In genomic region chrX:17812763-17813162, GRCh38 we compare ENCODE assay signal across 8 cellular contexts. TPM values are rescaled to one million over a fixed set of nuclear protein-coding genes. Genes with fewer than 3 reads are reported as not detected.
A peak's percentile ranks its signal among the peaks of the same experiment; 100 is the strongest.
DNase-seq lines count a peak whose midpoint lies in the region; ATAC-seq and TF ChIP-seq lines count a peak whose summit lies in the region.

No MANE protein-coding gene starts in this region.

- intact Hi-C loops in CD4-positive, alpha-beta T cell (cut with DNase I, micrococcal nuclease), result loop anchor here in 1 of 2 experiments (5.0 kb wide), 1 partner anchor 400 kb away; no protein-coding TSS in a partner anchor

- no peak overlapping the region for H3K27ac Mint-ChIP-seq in CD4-positive, alpha-beta T cell

- H3K36me3 Mint-ChIP-seq in CD4-positive, alpha-beta T cell (ENCODE audit: low read depth), result no peaks in the 10 kb centered on the region

- H3K27me3 Mint-ChIP-seq in CD4-positive, alpha-beta T cell, result no peaks in the 10 kb centered on the region

- H3K4me3 Mint-ChIP-seq in CD4-positive, alpha-beta T cell, result no peak overlapping the region

- no peak for ATAC-seq in GM19463 (IDR thresholded peaks at IDR 0.05; ENCODE audit: unreplicated experiment)
- ATAC-seq in CD4-positive, alpha-beta T cell (ENCODE audit: poor library complexity), result no peak

- TF ChIP-seq CTCF in GM12864 (IDR thresholded peaks at IDR 0.05; ENCODE audit: low read depth, low read length, missing control alignments) (peak; percentile 69), epithelial cell of proximal tubule (conservative IDR thresholded peaks at IDR 0.05; ENCODE audit: low read depth, low read length) (peak; percentile 84)
- no peak for TF ChIP-seq CTCF in CD4-positive, alpha-beta T cell (IDR thresholded peaks at IDR 0.05)

- no peaks in the 10 kb centered on the region for H3K4me1 Mint-ChIP-seq in CD4-positive, alpha-beta T cell (ENCODE audit: low read depth)

- no peaks in the 10 kb centered on the region for H3K27me3 ChIP-seq in CD4-positive, alpha-beta T cell (ENCODE audit: control insufficient read depth, insufficient read depth, low read length)

- H3K27ac ChIP-seq in CD4-positive, alpha-beta T cell (ENCODE audit: low read depth, low read length), result no peak overlapping the region

- DNase-seq in GM12864 (ENCODE audit: low read depth), result no peak
- DNase-seq in NCI-H2107 treated with DMSO at 0.1 percent for 48 hours (lab: John Stamatoyannopoulos, UW; ENCODE audit: unreplicated experiment), result peak; percentile 24
- no peak for DNase-seq in epithelial cell of proximal tubule (ENCODE audit: low read depth)
- DNase-seq in renal cortical epithelial cell (ENCODE audit: low read depth), result peak; percentile 4
- no peak for DNase-seq in stimulated activated CD8-positive, alpha-beta memory T cell treated with anti-CD3 and anti-CD28 coated beads, Interleukin-4, amount 100 ng/mL, for 48 hours
- no peak for DNase-seq in NCI-H1436 treated with DMSO at 0.1 percent for 48 hours (lab: John Stamatoyannopoulos, UW)
- DNase-seq in CD4-positive, alpha-beta T cell, result no peak

- POLR2A ChIA-PET in CD4-positive, alpha-beta T cell (lab: Charles Lee), result interaction anchor here (0.5 kb wide), 1 partner anchor 991 kb away, joined by 3 read pairs; no protein-coding TSS in a partner anchor

- CTCF ChIA-PET in CD4-positive, alpha-beta T cell (lab: Charles Lee), result interaction anchor here (1.3 kb wide), 1 partner anchor 115 kb away, joined by 3 read pairs; no protein-coding TSS in a partner anchor

- no peaks in the 10 kb centered on the region for H3K9me3 ChIP-seq in CD4-positive, alpha-beta T cell (ENCODE audit: control insufficient read depth, low read length)

- no peaks in the 10 kb centered on the region for H3K9me3 Mint-ChIP-seq in CD4-positive, alpha-beta T cell

- H3K4me3 ChIP-seq in GM12864 (ENCODE audit: low read depth, low read length) (no peak overlapping the region), epithelial cell of proximal tubule (ENCODE audit: low read depth, low read length) (no peak overlapping the region)

RNA-seq across cellular contexts. Expression of gene RAI2, which starts 48.3 kb away (rescaled TPM):
- 0.17 TPM in 1 of 2 replicates, not detected in the other for total RNA-seq in epithelial cell of proximal tubule
- total RNA-seq in renal cortical epithelial cell, result 0.15 TPM in 1 of 2 replicates, not detected in the other
- 1 to 10 TPM; 1.5 to 2.0 TPM for total RNA-seq in CD4-positive, alpha-beta T cell

Comparison
In these comparisons a context has a peak if more than half of its experiments do, and no peak if none do; other contexts are left out.
1. DNase-seq: peak in NCI-H2107 treated with DMSO at 0.1 percent for 48 hours (single experiment) and renal cortical epithelial cell (single experiment); none in GM12864 (single experiment), epithelial cell of proximal tubule (single experiment), stimulated activated CD8-positive, alpha-beta memory T cell treated with anti-CD3 and anti-CD28 coated beads, Interleukin-4, amount 100 ng/mL, for 48 hours (single experiment), NCI-H1436 treated with DMSO at 0.1 percent for 48 hours (single experiment) and CD4-positive, alpha-beta T cell (0 of 10).